In the genomic region with DNA sequence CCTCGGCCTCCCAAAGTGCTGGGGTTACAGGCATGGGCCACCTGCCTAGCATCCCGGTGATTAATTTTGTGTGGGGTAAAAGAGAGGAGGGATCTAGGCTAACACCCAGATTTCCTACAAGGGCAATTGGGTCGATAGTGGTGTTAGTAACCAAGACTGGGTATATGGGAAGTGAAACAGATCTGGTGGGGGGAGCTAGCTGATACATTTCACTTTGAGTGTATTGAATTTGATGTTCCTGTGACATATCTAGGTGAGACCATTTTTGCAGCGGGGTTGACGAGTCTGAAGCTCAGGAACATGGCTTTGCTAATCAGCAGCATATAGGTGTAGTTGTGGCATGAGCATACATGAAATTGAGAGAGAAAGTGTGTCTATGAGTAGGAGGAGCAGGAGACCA, we compare ENCODE assay signal across 20 cellular contexts. TPM values are rescaled to one million over a fixed set of nuclear protein-coding genes. Genes with fewer than 3 reads are reported as not detected.
A peak's percentile ranks its signal among the peaks of the same experiment; 100 is the strongest.
DNase-seq lines count a peak whose midpoint lies in the region; ATAC-seq and TF ChIP-seq lines count a peak whose summit lies in the region.
"Had no signal": no experiment of that assay in that cellular context is flagged by ENCODE, and none has a peak within 500 bp of the region (broad histone marks: within the 10 kb centered on the region; RNA-seq: fewer than 3 reads in every experiment).

No MANE protein-coding gene starts in this region.

- DNase-seq in germinal center (ENCODE audit: low spot score) (peak; percentile 70), H9 (no peak), esophagus squamous epithelium (lab: John Stamatoyannopoulos, UW) (no peak)
- no peak for DNase-seq in NK-92 treated with Interleukin-12 subunit alpha and Interleukin-12 subunit beta, amount 100 ng/mL, for 24 hours (lab: John Stamatoyannopoulos, UW)
- DNase-seq: activated CD4-positive, alpha-beta T cell treated with anti-CD3 and anti-CD28 coated beads, Interleukin-2, amount 10 ng/mL, durations not matched to agents 24 days and 14 days; activated T-cell treated with anti-CD3 and anti-CD28 coated beads, Interleukin-2, amount 50 U/mL, for 48 hours; DMS79 treated with DMSO at 0.1 percent for 48 hours; lower lobe of right lung; NCI-H2029 treated with DMSO at 0.1 percent for 48 hours; NCI-H526 treated with DMSO at 0.1 percent for 48 hours; right cardiac atrium; thyroid gland had no signal

- H3K27ac ChIP-seq in H9 (ENCODE audit: insufficient read length, low read depth, low read length) (no peak overlapping the region), esophagus squamous epithelium (no peak overlapping the region)
- H3K27ac ChIP-seq: gastroesophageal sphincter, lower lobe of right lung, thyroid gland had no signal

- no peak overlapping the region for H3K4me2 ChIP-seq in H9 (ENCODE audit: insufficient read depth, insufficient read length, low read length)

- ATAC-seq in GM18511 (IDR thresholded peaks at IDR 0.05; ENCODE audit: unreplicated experiment) (peak; percentile 66), GM21360 (IDR thresholded peaks at IDR 0.05; ENCODE audit: unreplicated experiment) (peak; percentile 65), HG03342 (IDR thresholded peaks at IDR 0.05; ENCODE audit: unreplicated experiment) (peak; percentile 80), HG03521 (IDR thresholded peaks at IDR 0.05; ENCODE audit: unreplicated experiment) (no peak)
- ATAC-seq: gastroesophageal sphincter, lower lobe of right lung, right cardiac atrium had no signal

- no peaks in the 10 kb centered on the region for H3K9me3 ChIP-seq in H9 (ENCODE audit: control insufficient read depth, low read depth, low read length)
- no peaks in the 10 kb centered on the region for H3K9me3 ChIP-seq in esophagus squamous epithelium
- H3K9me3 ChIP-seq: gastroesophageal sphincter, lower lobe of right lung, thyroid gland had no signal

- H2BK15ac ChIP-seq in H9 (ENCODE audit: low read depth, low read length): no peak overlapping the region

- H2BK120ac ChIP-seq in H9 (ENCODE audit: low read depth, low read length, poor library complexity, severe bottlenecking): no peak overlapping the region

- no peak overlapping the region for H3K14ac ChIP-seq in H9 (ENCODE audit: insufficient read depth, low read length)

- no peaks in the 10 kb centered on the region for H3K79me2 ChIP-seq in H9 (ENCODE audit: insufficient read depth, low read length)

- H3K27ac Mint-ChIP-seq in H9: no peak overlapping the region
- H3K27ac Mint-ChIP-seq: activated CD4-positive, alpha-beta T cell treated with anti-CD3 and anti-CD28 coated beads, Interleukin-2, amount 10 ng/mL, durations not matched to agents 24 days and 14 days had no signal

- no peaks in the 10 kb centered on the region; a peak in 1 of 5 replicates for H3K9me3 Mint-ChIP-seq in H9
- H3K9me3 Mint-ChIP-seq: activated CD4-positive, alpha-beta T cell treated with anti-CD3 and anti-CD28 coated beads, Interleukin-2, amount 10 ng/mL, durations not matched to agents 24 days and 14 days; central memory CD8-positive, alpha-beta T cell; nephron had no signal

- no peaks in the 10 kb centered on the region for H3K23me2 ChIP-seq in H9 (ENCODE audit: insufficient read length, low read depth, low read length, poor library complexity, severe bottlenecking)

- no peaks in the 10 kb centered on the region for H3K27me3 Mint-ChIP-seq in H9 (ENCODE audit: low read depth)
- H3K27me3 Mint-ChIP-seq: central memory CD8-positive, alpha-beta T cell had no signal

- intact Hi-C loops in esophagus squamous epithelium (cut with DNase I): no loop called here

- H3K4me1 ChIP-seq in H9 (ENCODE audit: insufficient read depth, low read length) (no peaks in the 10 kb centered on the region), esophagus squamous epithelium (peaks cover 10 to 25% (median 19%) of the 10 kb centered on the region in 3 donors)
- H3K4me1 ChIP-seq: gastroesophageal sphincter, lower lobe of right lung had no signal

- H4K20me1 ChIP-seq in H9 (ENCODE audit: control insufficient read depth, insufficient read depth, insufficient read length): no peaks in the 10 kb centered on the region

- no peak overlapping the region for H3K23ac ChIP-seq in H9 (ENCODE audit: insufficient read length, low read depth, low read length)

- H2AK5ac ChIP-seq in H9 (ENCODE audit: insufficient read length, low read length): no peak overlapping the region

- no peaks in the 10 kb centered on the region; a peak in 1 of 7 replicates for H3K36me3 Mint-ChIP-seq in H9 (ENCODE audit: insufficient read depth in 1 of 3, low read depth in 3 of 3)

- H3K18ac ChIP-seq in H9 (ENCODE audit: insufficient read length, low read depth, low read length): no peak overlapping the region

- WGBS in H9 (ENCODE audit: extremely low coverage, insufficient read length, low lambda C conversion rate): no CpG with 5 or more reads among the region's 5 CpGs
- 74 to 96% methylated on average over 5 of the region's 5 CpGs for WGBS in esophagus squamous epithelium, 2 donors

- H2AFZ ChIP-seq in H9 (ENCODE audit: low read length): no peak overlapping the region

- H3T11ph ChIP-seq in H9 (ENCODE audit: low read length): no peak overlapping the region

- H3K79me1 ChIP-seq in H9 (ENCODE audit: insufficient read depth, low read depth, low read length, poor library complexity, severe bottlenecking): no peaks in the 10 kb centered on the region

- H2BK20ac ChIP-seq in H9 (ENCODE audit: low read depth, low read length, poor library complexity, severe bottlenecking): no peak overlapping the region

- no peak overlapping the region for H4K8ac ChIP-seq in H9 (replicated peaks; ENCODE audit: insufficient read length, low read depth, low read length)

- peaks cover 19 to 31% of the 10 kb centered on the region in 2 experiments for H3K4me1 Mint-ChIP-seq in H9

- H4K5ac ChIP-seq in H9 (ENCODE audit: insufficient read length, low read depth, low read length): no peak overlapping the region

- no peaks in the 10 kb centered on the region for H3K36me3 ChIP-seq in esophagus squamous epithelium
- H3K36me3 ChIP-seq: gastroesophageal sphincter, lower lobe of right lung, thyroid gland had no signal

- no peak overlapping the region for H2BK5ac ChIP-seq in H9 (ENCODE audit: insufficient read length, low read length)

- no peak overlapping the region for H4K91ac ChIP-seq in H9 (ENCODE audit: insufficient read length, low read depth, low read length)

- H3K9ac ChIP-seq in H9 (ENCODE audit: extremely low read depth, insufficient read length, low read length): no peak overlapping the region

- no peak overlapping the region for H3K4me3 Mint-ChIP-seq in H9
- H3K4me3 Mint-ChIP-seq: activated CD4-positive, alpha-beta T cell treated with anti-CD3 and anti-CD28 coated beads, Interleukin-2, amount 10 ng/mL, durations not matched to agents 24 days and 14 days; central memory CD8-positive, alpha-beta T cell; nephron had no signal

- no peak for TF ChIP-seq CTCF in H9 (conservative IDR thresholded peaks at IDR 0.05)
- no peak for TF ChIP-seq CTCF in esophagus squamous epithelium (IDR thresholded peaks at IDR 0.05)

- no peak overlapping the region for H3K56ac ChIP-seq in H9 (ENCODE audit: insufficient read length, low read depth, low read length)

- H3K4me3 ChIP-seq in esophagus squamous epithelium: no peak overlapping the region
- H3K4me3 ChIP-seq: gastroesophageal sphincter, lower lobe of right lung, thyroid gland had no signal

- H3K27me3 ChIP-seq in H9 (ENCODE audit: insufficient read depth, low read length): no peaks in the 10 kb centered on the region
- no peaks in the 10 kb centered on the region for H3K27me3 ChIP-seq in esophagus squamous epithelium
- H3K27me3 ChIP-seq: gastroesophageal sphincter, thyroid gland had no signal

- TF ChIP-seq POLR2A in esophagus squamous epithelium (IDR thresholded peaks at IDR 0.05): no peak

- H2BK12ac ChIP-seq in H9 (ENCODE audit: insufficient read length, low read depth, low read length): no peak overlapping the region

- no peak overlapping the region for H3K4ac ChIP-seq in H9 (ENCODE audit: low read depth, low read length)

RNA-seq across cellular contexts. Expression of a gene that starts 12.0 kb away (rescaled TPM):
- total RNA-seq in H9 (2021) (0.11 and 0.13 TPM in 2 replicates), esophagus squamous epithelium (under 1 TPM in 3 of 4 donors, not detected in 1; under 0.01 to 0.91 (median 0.13) TPM)
- total RNA-seq: activated CD4-positive, alpha-beta T cell treated with anti-CD3 and anti-CD28 coated beads, Interleukin-2, amount 10 ng/mL, durations not matched to agents 24 days and 14 days; gastroesophageal sphincter; lower lobe of right lung; right cardiac atrium; T-helper 2 cell treated with Interferon-gamma antibody and Interleukin-4, amounts not matched to agents 100 ng/mL and 5 ng/mL, for 36 hours; thyroid gland had no signal

RNA-seq across cellular contexts. Expression of a gene that starts 34.6 kb away (rescaled TPM):
- total RNA-seq in H9 (2021): 17.3 and 18.5 TPM in 2 replicates
- under 1 TPM; 0.09 to 0.76 (median 0.46) TPM for total RNA-seq in esophagus squamous epithelium

RNA-seq across cellular contexts. Expression of a gene that starts 39.8 kb away (rescaled TPM):
- total RNA-seq in H9 (2021) (65.3 and 67.4 TPM in 2 replicates), esophagus squamous epithelium (10 to 100 TPM in 3 of 4 donors, 1 to 10 TPM in 1; 8.8 to 24.6 (median 12.2) TPM)

RNA-seq across cellular contexts. Expression of a gene that starts 43.1 kb away (rescaled TPM):
- 0.85 and 1.1 TPM in 2 replicates for total RNA-seq in H9 (2021)
- 1 to 10 TPM in 1 of 4 donors, under 1 TPM in 1, not detected in 2; 0.15 to 3.6 TPM for total RNA-seq in esophagus squamous epithelium

RNA-seq across cellular contexts. Expression of a gene that starts 53.2 kb away (rescaled TPM):
- 236 and 237 TPM in 2 replicates for total RNA-seq in H9 (2021)
- 10 to 100 TPM; 40.2 to 78.8 (median 68.6) TPM for total RNA-seq in esophagus squamous epithelium

Comparison
In these comparisons a context has a peak if more than half of its experiments do, and no peak if none do; other contexts are left out.
1. RNA of a gene that starts 34.6 kb away (total RNA-seq): 17.3 to 18.5 TPM in H9; 0.09 to 0.76 TPM in esophagus squamous epithelium; every median in the first group is over 10 times any median in the second.